ENCODE assay signal across 11 cellular contexts in genomic region chr1:85495556-85495955, GRCh38. TPM values are rescaled to one million over a fixed set of nuclear protein-coding genes. Genes with fewer than 3 reads are reported as not detected.
DNase-seq lines count a peak whose midpoint lies in the region; ATAC-seq and TF ChIP-seq lines count a peak whose summit lies in the region.
"Had no signal": no experiment of that assay in that cellular context is flagged by ENCODE, and none has a peak within 500 bp of the region (broad histone marks: within the 10 kb centered on the region; RNA-seq: fewer than 3 reads in every experiment).

No MANE protein-coding gene starts in this region.

- no peak overlapping the region for H3K23ac ChIP-seq in H9 (ENCODE audit: insufficient read length, low read depth, low read length)

- H3T11ph ChIP-seq in H9 (ENCODE audit: low read length), result no peak overlapping the region

- H4K5ac ChIP-seq in H9 (ENCODE audit: insufficient read length, low read depth, low read length), result no peak overlapping the region

- H3K27ac ChIP-seq in lung (ENCODE audit: low read depth in 1 of 2, low read length in 1 of 2) (no peak overlapping the region), H9 (ENCODE audit: insufficient read length, low read depth, low read length) (no peak overlapping the region)

- no peaks in the 10 kb centered on the region for H3K36me3 ChIP-seq in lung (ENCODE audit: control insufficient read depth in 2 of 2, insufficient read depth in 2 of 2, low read length in 2 of 2)

- ATAC-seq in lung (ENCODE audit: insufficient read depth, low FRiP score), result no peak
- no peak for ATAC-seq in GM19397 (IDR thresholded peaks at IDR 0.05; ENCODE audit: unreplicated experiment)

- no peak overlapping the region for H3K56ac ChIP-seq in H9 (ENCODE audit: insufficient read length, low read depth, low read length)

- H3K79me2 ChIP-seq in H9 (ENCODE audit: insufficient read depth, low read length), result no peaks in the 10 kb centered on the region

- H3K9me3 ChIP-seq in lung (ENCODE audit: control insufficient read depth in 2 of 2, insufficient read depth in 1 of 2, low read length in 1 of 2), result no peaks in the 10 kb centered on the region
- no peaks in the 10 kb centered on the region for H3K9me3 ChIP-seq in H9 (ENCODE audit: control insufficient read depth, low read depth, low read length)

- no peaks in the 10 kb centered on the region for H4K20me1 ChIP-seq in H9 (ENCODE audit: control insufficient read depth, insufficient read depth, insufficient read length)

- H3K4me2 ChIP-seq in H9 (ENCODE audit: insufficient read depth, insufficient read length, low read length), result no peak overlapping the region

- H3K79me1 ChIP-seq in H9 (ENCODE audit: insufficient read depth, low read depth, low read length, poor library complexity, severe bottlenecking), result no peaks in the 10 kb centered on the region

- no peak overlapping the region for H3K4ac ChIP-seq in H9 (ENCODE audit: low read depth, low read length)

- no peak for TF ChIP-seq CTCF in WI38 (IDR thresholded peaks at IDR 0.05; ENCODE audit: low read depth, low read length)
- TF ChIP-seq CTCF in lung (IDR thresholded peaks at IDR 0.05; ENCODE audit: control extremely low read depth, extremely low read depth), result no peak
- TF ChIP-seq CTCF in H9 (conservative IDR thresholded peaks at IDR 0.05), result no peak

- H3K18ac ChIP-seq in H9 (ENCODE audit: insufficient read length, low read depth, low read length), result no peak overlapping the region

- H4K8ac ChIP-seq in H9 (replicated peaks; ENCODE audit: insufficient read length, low read depth, low read length), result no peak overlapping the region

- H2BK20ac ChIP-seq in H9 (ENCODE audit: low read depth, low read length, poor library complexity, severe bottlenecking), result no peak overlapping the region

- H3K4me1 ChIP-seq in lung (ENCODE audit: control insufficient read depth in 2 of 2, insufficient read depth in 2 of 2, low read length in 2 of 2) (peaks cover 0 to 1% of the 10 kb centered on the region in 2 donors), H9 (ENCODE audit: insufficient read depth, low read length) (no peaks in the 10 kb centered on the region; the same call in none of the 2 replicates)

- no peak overlapping the region for H2BK15ac ChIP-seq in H9 (ENCODE audit: low read depth, low read length)

- H3K4me3 Mint-ChIP-seq in H9, result no peak overlapping the region
- H3K4me3 Mint-ChIP-seq: WTC11 had no signal

- no peaks in the 10 kb centered on the region for H3K23me2 ChIP-seq in H9 (ENCODE audit: insufficient read length, low read depth, low read length, poor library complexity, severe bottlenecking)

- H3K27me3 Mint-ChIP-seq in H9 (ENCODE audit: low read depth), result no peaks in the 10 kb centered on the region

- H2BK12ac ChIP-seq in H9 (ENCODE audit: insufficient read length, low read depth, low read length), result no peak overlapping the region

- H3K9me3 Mint-ChIP-seq in H9, result no peaks in the 10 kb centered on the region; a peak in 1 of 5 replicates

- no peak overlapping the region for H2BK120ac ChIP-seq in H9 (ENCODE audit: low read depth, low read length, poor library complexity, severe bottlenecking)

- H3K36me3 Mint-ChIP-seq in H9 (ENCODE audit: insufficient read depth in 1 of 3, low read depth in 3 of 3), result no peaks in the 10 kb centered on the region
- H3K36me3 Mint-ChIP-seq: WTC11 had no signal

- no peak overlapping the region for H3K27ac Mint-ChIP-seq in H9
- H3K27ac Mint-ChIP-seq: WTC11 had no signal

- H3K9ac ChIP-seq in H9 (ENCODE audit: extremely low read depth, insufficient read length, low read length), result no peak overlapping the region

- no peak overlapping the region for H3K14ac ChIP-seq in H9 (ENCODE audit: insufficient read depth, low read length)

- H2AFZ ChIP-seq in H9 (ENCODE audit: low read length), result no peak overlapping the region

- no peaks in the 10 kb centered on the region for H3K27me3 ChIP-seq in lung (ENCODE audit: control insufficient read depth, insufficient read depth)
- H3K27me3 ChIP-seq in H9 (ENCODE audit: insufficient read depth, low read length), result no peaks in the 10 kb centered on the region

- no peak overlapping the region for H4K91ac ChIP-seq in H9 (ENCODE audit: insufficient read length, low read depth, low read length)

- H3K4me3 ChIP-seq in WI38 (ENCODE audit: low read depth, low read length) (peak overlapping the region; percentile 16; the same call in 1 of the 2 replicates), lung (no peak overlapping the region)

- peak; percentile 45 for DNase-seq in AG08396 (ENCODE audit: low spot score)
- DNase-seq in LHCN-M2 (ENCODE audit: low read depth), result peak; percentile 87
- peak; percentile 63 for DNase-seq in lung (ENCODE audit: low spot score)
- DNase-seq in stimulated activated CD4-positive, alpha-beta T cell treated with anti-CD3 and anti-CD28 coated beads, Interleukin-4, amount 100 ng/mL, for 24 hours, result no peak
- DNase-seq in activated T-cell treated with anti-CD3 and anti-CD28 coated beads, Interleukin-2, amount 50 U/mL, for 48 hours, result no peak
- no peak for DNase-seq in H9
- DNase-seq: activated naive CD4-positive, alpha-beta T cell; NCI-H526 treated with DMSO at 0.1 percent for 48 hours had no signal

- no peak overlapping the region for H2BK5ac ChIP-seq in H9 (ENCODE audit: insufficient read length, low read length)

- WGBS in lung, 2 donors, result 73 to 87% methylated on average over 6 of the region's 6 CpGs
- no CpG with 5 or more reads among the region's 6 CpGs for WGBS in H9 (ENCODE audit: extremely low coverage, insufficient read length, low lambda C conversion rate)

- H2AK5ac ChIP-seq in H9 (ENCODE audit: insufficient read length, low read length), result no peak overlapping the region

- H3K4me1 Mint-ChIP-seq in H9, result peaks cover 2 to 11% of the 10 kb centered on the region in 2 experiments; a peak in 2 of 4 replicates
- H3K4me1 Mint-ChIP-seq: WTC11 had no signal

RNA-seq across cellular contexts. Expression of gene DDAH1, which starts 30.6 kb away (rescaled TPM):
- total RNA-seq in LHCN-M2 (2014; rRNA removed) (47.1 and 49.4 TPM in 2 replicates), lung (10 to 100 TPM; 48.3 to 57.2 TPM), H9 (2021) (36.0 and 36.3 TPM in 2 replicates)
- polyA plus RNA-seq in LHCN-M2 (2012), result 98.2 TPM
- polyA plus RNA-seq in lung, result 10 to 100 TPM; 13.6 to 29.1 TPM

Comparison
In these comparisons a context has a peak if more than half of its experiments do, and no peak if none do; other contexts are left out.
1. DNase-seq: peak in AG08396 (single experiment), LHCN-M2 (single experiment) and lung (single experiment); none in stimulated activated CD4-positive, alpha-beta T cell treated with anti-CD3 and anti-CD28 coated beads, Interleukin-4, amount 100 ng/mL, for 24 hours (single experiment), activated T-cell treated with anti-CD3 and anti-CD28 coated beads, Interleukin-2, amount 50 U/mL, for 48 hours (0 of 2) and H9 (single experiment).